In genomic region chr20:34876161-34877001, GRCh38 we compare ENCODE assay signal across 8 cellular contexts. TPM values are rescaled to one million over a fixed set of nuclear protein-coding genes. Genes with fewer than 3 reads are reported as not detected.
DNase-seq lines count a peak whose midpoint lies in the region; ATAC-seq, FAIRE-seq and TF ChIP-seq lines count a peak whose summit lies in the region.

Gene ACSS2 (plus strand): TSS chr20:34876612. CDS start chr20:34876646, 34 bp downstream.

- H3K9me3 ChIP-seq in vagina: no peaks in the 10 kb centered on the region

- peak within 1 kb of the TSS; percentile 84 for H3K9ac ChIP-seq in rectal smooth muscle tissue (ENCODE audit: low read length)

- H3K4me1 ChIP-seq in rectal smooth muscle tissue (ENCODE audit: control insufficient read depth, insufficient read depth, low read length) (peaks cover 15% of the 10 kb centered on the region), vagina (peaks cover 65% of the 10 kb centered on the region)

- DNase-seq in GM12892 (ENCODE audit: insufficient read length) (peak; percentile 65), NCI-H1930 (lab: John Stamatoyannopoulos, UW) (peak; percentile 79 to 84), T-helper 9 cell (peak; percentile 98), astrocyte of the cerebellum (ENCODE audit: low read depth) (peak; percentile 96), hepatic stellate cell (ENCODE audit: low spot score) (peak; percentile 92), vagina (ENCODE audit: extremely low spot score in 2 of 2) (peak in 1 of 2 donors; percentile 100)

- TF ChIP-seq CTCF in astrocyte of the cerebellum (IDR thresholded peaks at IDR 0.05; ENCODE audit: low read depth, low read length, missing control alignments) (no peak), vagina (IDR thresholded peaks at IDR 0.05) (no peak)

- H3K4me3 ChIP-seq in astrocyte of the cerebellum (ENCODE audit: low read depth, low read length): peak within 1 kb of the TSS; percentile 65
- H3K4me3 ChIP-seq in rectal smooth muscle tissue (ENCODE audit: low read length): peak within 1 kb of the TSS; percentile 75
- peak within 1 kb of the TSS; percentile 91 to 96 for H3K4me3 ChIP-seq in vagina

- TF ChIP-seq POLR2A in GM12892 (IDR thresholded peaks at IDR 0.05; ENCODE audit: low read depth, low read length) (no peak), vagina (IDR thresholded peaks at IDR 0.05) (no peak)

- in situ Hi-C loops in astrocyte of the cerebellum (cut with HindIII; ENCODE audit: low sequenced_read_pairs): no loop called here

- FAIRE-seq in GM12892 (lab: Jason Lieb, UNC): peak; percentile 96

- no peaks in the 10 kb centered on the region for H3K27me3 ChIP-seq in rectal smooth muscle tissue (ENCODE audit: control insufficient read depth, insufficient read depth, low read length)
- H3K27me3 ChIP-seq in vagina: no peaks in the 10 kb centered on the region

- H3K27ac ChIP-seq in rectal smooth muscle tissue (ENCODE audit: low read depth, low read length) (peak within 1 kb of the TSS; percentile 83), vagina (peak within 1 kb of the TSS; percentile 96)

- H3K36me3 ChIP-seq in rectal smooth muscle tissue (ENCODE audit: control insufficient read depth, insufficient read depth, low read length): no peaks in the 10 kb centered on the region
- H3K36me3 ChIP-seq in vagina: no peaks in the 10 kb centered on the region

- ATAC-seq in HG02885 (IDR thresholded peaks at IDR 0.05; ENCODE audit: poor library complexity, unreplicated experiment): peak; percentile 72

- intact Hi-C loops in vagina (cut with DNase I): no loop called here

RNA-seq across cellular contexts. Expression of gene ACSS2, which starts in this region (rescaled TPM):
- polyA plus RNA-seq in GM12892 (2012; ENCODE audit: missing spikeins): 18.6 TPM
- total RNA-seq in vagina: 56.2 TPM
